In the genomic region with DNA sequence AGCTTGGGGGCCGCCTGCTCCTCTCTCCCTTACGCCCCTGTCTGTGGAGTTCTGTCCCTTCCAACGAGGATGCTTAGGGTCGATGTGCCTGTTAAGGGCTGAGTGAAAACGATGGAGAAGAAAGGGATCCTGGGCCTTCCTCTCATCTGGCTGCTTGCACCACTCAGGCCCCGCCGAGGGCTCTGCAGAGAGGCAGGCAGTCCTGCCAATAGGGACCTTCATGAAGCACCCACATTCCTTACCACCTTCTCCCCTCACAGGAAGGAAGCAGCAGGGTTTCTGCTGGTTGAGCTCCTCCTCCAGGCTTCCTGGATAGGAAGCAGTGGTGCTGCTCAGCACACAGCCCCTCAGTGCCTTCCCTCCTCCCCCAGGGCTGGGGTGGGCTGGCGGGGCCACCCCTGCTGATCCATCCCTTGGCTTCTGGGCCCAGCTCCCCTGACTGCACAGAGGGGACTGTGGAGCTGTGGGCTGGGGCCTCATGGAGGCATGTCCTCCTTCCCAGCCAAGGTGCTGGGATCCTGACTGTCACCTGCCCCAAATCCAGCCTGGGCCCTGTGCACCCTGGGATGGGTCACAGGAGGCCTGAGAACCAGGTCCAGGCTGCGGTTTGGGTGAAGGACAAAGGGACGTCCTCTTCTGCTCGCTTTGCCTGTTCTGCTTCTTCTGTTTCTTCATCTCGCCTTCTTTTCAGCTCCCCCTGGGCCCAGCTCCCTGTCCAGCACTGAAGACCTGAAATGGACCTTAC, we compare ENCODE assay signal across 8 cellular contexts. TPM values are rescaled to one million over a fixed set of nuclear protein-coding genes. Genes with fewer than 3 reads are reported as not detected.
A peak's percentile ranks its signal among the peaks of the same experiment; 100 is the strongest.
DNase-seq lines count a peak whose midpoint lies in the region; ATAC-seq and TF ChIP-seq lines count a peak whose summit lies in the region.
"Had no signal": no experiment of that assay in that cellular context is flagged by ENCODE, and none has a peak within 500 bp of the region (broad histone marks: within the 10 kb centered on the region; RNA-seq: fewer than 3 reads in every experiment).

No MANE protein-coding gene starts in this region.

- H3K9me3 ChIP-seq in DOHH2 (ENCODE audit: control insufficient read depth, insufficient read depth, low read length) (no peaks in the 10 kb centered on the region), H9 (ENCODE audit: control insufficient read depth, low read depth, low read length) (no peaks in the 10 kb centered on the region)

- no peak overlapping the region for H3K18ac ChIP-seq in H9 (ENCODE audit: insufficient read length, low read depth, low read length)

- no peaks in the 10 kb centered on the region; a peak in 1 of 7 replicates for H3K36me3 Mint-ChIP-seq in H9 (ENCODE audit: insufficient read depth in 1 of 3, low read depth in 3 of 3)
- peaks cover 13% of the 10 kb centered on the region for H3K36me3 Mint-ChIP-seq in activated CD4-positive, alpha-beta memory T cell treated with anti-CD3 and anti-CD28 coated beads for 36 hours

- H2BK120ac ChIP-seq in H9 (ENCODE audit: low read depth, low read length, poor library complexity, severe bottlenecking), result no peak overlapping the region

- H3K27ac ChIP-seq in DOHH2 (ENCODE audit: low read depth, low read length) (peak overlapping the region; percentile 84), H9 (ENCODE audit: insufficient read length, low read depth, low read length) (no peak overlapping the region)
- H3K27ac ChIP-seq: parathyroid adenoma had no signal

- no peak overlapping the region for H4K8ac ChIP-seq in H9 (replicated peaks; ENCODE audit: insufficient read length, low read depth, low read length)

- H2BK20ac ChIP-seq in H9 (ENCODE audit: low read depth, low read length, poor library complexity, severe bottlenecking), result no peak overlapping the region

- ATAC-seq in GM18870 (IDR thresholded peaks at IDR 0.05; ENCODE audit: unreplicated experiment) (no peak), GM19467 (IDR thresholded peaks at IDR 0.05; ENCODE audit: unreplicated experiment) (no peak), GM19455 (IDR thresholded peaks at IDR 0.05; ENCODE audit: unreplicated experiment) (no peak)

- peaks cover 59% of the 10 kb centered on the region for H3K79me2 ChIP-seq in DOHH2 (ENCODE audit: control insufficient read depth, low read length)
- H3K79me2 ChIP-seq in H9 (ENCODE audit: insufficient read depth, low read length), result no peaks in the 10 kb centered on the region
- H3K79me2 ChIP-seq: parathyroid adenoma had no signal

- H3F3A ChIP-seq in DOHH2 (ENCODE audit: control insufficient read depth, insufficient read depth), result peaks cover 10% of the 10 kb centered on the region

- H3K27me3 ChIP-seq in DOHH2 (ENCODE audit: control insufficient read depth, low read length) (no peaks in the 10 kb centered on the region), H9 (ENCODE audit: insufficient read depth, low read length) (peaks cover 2% of the 10 kb centered on the region; the same call in 1 of the 2 replicates)

- peaks cover 48% of the 10 kb centered on the region for H3K27me3 Mint-ChIP-seq in H9 (ENCODE audit: low read depth)
- H3K27me3 Mint-ChIP-seq in activated CD4-positive, alpha-beta memory T cell treated with anti-CD3 and anti-CD28 coated beads for 36 hours, result peaks cover 20% of the 10 kb centered on the region

- H3K14ac ChIP-seq in H9 (ENCODE audit: insufficient read depth, low read length), result no peak overlapping the region

- H2BK15ac ChIP-seq in H9 (ENCODE audit: low read depth, low read length), result no peak overlapping the region

- H3K27ac Mint-ChIP-seq in H9, result no peak overlapping the region
- H3K27ac Mint-ChIP-seq in activated CD4-positive, alpha-beta memory T cell treated with anti-CD3 and anti-CD28 coated beads for 36 hours, result peak overlapping the region; percentile 66

- H2AFZ ChIP-seq in H9 (ENCODE audit: low read length), result no peak overlapping the region
- H2AFZ ChIP-seq: parathyroid adenoma had no signal

- H3K9me2 ChIP-seq in DOHH2 (replicated peaks; ENCODE audit: control insufficient read depth, low read length), result no peaks in the 10 kb centered on the region

- DNase-seq in H9, result peak; percentile 23
- peak; percentile 12 for DNase-seq in activated CD4-positive, alpha-beta memory T cell treated with anti-CD3 and anti-CD28 coated beads for 36 hours
- DNase-seq in mesenteric fat pad (ENCODE audit: low spot score), result peak; percentile 83

- no peak overlapping the region for H3K23ac ChIP-seq in H9 (ENCODE audit: insufficient read length, low read depth, low read length)

- no peak overlapping the region for H3K56ac ChIP-seq in H9 (ENCODE audit: insufficient read length, low read depth, low read length)

- H4K20me1 ChIP-seq in DOHH2 (ENCODE audit: control insufficient read depth, insufficient read depth, low read depth, low read length) (no peaks in the 10 kb centered on the region), H9 (ENCODE audit: control insufficient read depth, insufficient read depth, insufficient read length) (no peaks in the 10 kb centered on the region)

- peaks cover 19 to 29% of the 10 kb centered on the region in 2 experiments for H3K4me1 Mint-ChIP-seq in H9
- peaks cover 46% of the 10 kb centered on the region for H3K4me1 Mint-ChIP-seq in activated CD4-positive, alpha-beta memory T cell treated with anti-CD3 and anti-CD28 coated beads for 36 hours (ENCODE audit: low read depth)

- H3K4me3 ChIP-seq in DOHH2 (ENCODE audit: low read length), result peak overlapping the region; percentile 77

- H2BK12ac ChIP-seq in H9 (ENCODE audit: insufficient read length, low read depth, low read length), result no peak overlapping the region

- no peak overlapping the region for H2AK5ac ChIP-seq in H9 (ENCODE audit: insufficient read length, low read length)

- H3K23me2 ChIP-seq in H9 (ENCODE audit: insufficient read length, low read depth, low read length, poor library complexity, severe bottlenecking), result peaks cover 5% of the 10 kb centered on the region

- no peak overlapping the region for H3T11ph ChIP-seq in H9 (ENCODE audit: low read length)

- intact Hi-C loops in activated CD4-positive, alpha-beta memory T cell treated with anti-CD3 and anti-CD28 coated beads for 36 hours (cut with micrococcal nuclease), result no loop called here

- H4K5ac ChIP-seq in H9 (ENCODE audit: insufficient read length, low read depth, low read length), result no peak overlapping the region

- no CpG with 5 or more reads among the region's 12 CpGs for WGBS in H9 (ENCODE audit: extremely low coverage, insufficient read length, low lambda C conversion rate)

- peaks cover 98% of the 10 kb centered on the region for H3K4me1 ChIP-seq in DOHH2 (ENCODE audit: control insufficient read depth, low read length)
- H3K4me1 ChIP-seq in H9 (ENCODE audit: insufficient read depth, low read length), result no peaks in the 10 kb centered on the region
- H3K4me1 ChIP-seq: parathyroid adenoma had no signal

- no peak overlapping the region for H3K4ac ChIP-seq in H9 (ENCODE audit: low read depth, low read length)

- no peak overlapping the region for H4K91ac ChIP-seq in H9 (ENCODE audit: insufficient read length, low read depth, low read length)

- H3K79me1 ChIP-seq in H9 (ENCODE audit: insufficient read depth, low read depth, low read length, poor library complexity, severe bottlenecking), result no peaks in the 10 kb centered on the region

- peak overlapping the region in 1 of 2 experiments; percentile 11; a peak in 1 of 5 replicates for H3K4me3 Mint-ChIP-seq in H9
- H3K4me3 Mint-ChIP-seq in activated CD4-positive, alpha-beta memory T cell treated with anti-CD3 and anti-CD28 coated beads for 36 hours, result peak overlapping the region; percentile 24

- CTCF ChIA-PET in activated CD4-positive, alpha-beta memory T cell treated with anti-CD3 and anti-CD28 coated beads for 36 hours (lab: Charles Lee), result interaction anchor here (1.1 to 1.3 kb wide), 2 partner anchors 55 to 75 kb away, joined by 3 read pairs; no protein-coding TSS in a partner anchor

- H3K9me3 Mint-ChIP-seq in H9, result no peaks in the 10 kb centered on the region
- no peaks in the 10 kb centered on the region for H3K9me3 Mint-ChIP-seq in activated CD4-positive, alpha-beta memory T cell treated with anti-CD3 and anti-CD28 coated beads for 36 hours

- H2BK5ac ChIP-seq in H9 (ENCODE audit: insufficient read length, low read length), result no peak overlapping the region

- H3K9ac ChIP-seq in H9 (ENCODE audit: extremely low read depth, insufficient read length, low read length), result no peak overlapping the region
- H3K9ac ChIP-seq: parathyroid adenoma had no signal

- H3K4me2 ChIP-seq in DOHH2 (ENCODE audit: low read length) (peak overlapping the region; percentile 97), H9 (ENCODE audit: insufficient read depth, insufficient read length, low read length) (no peak overlapping the region)

- peaks cover 69% of the 10 kb centered on the region for H3K36me3 ChIP-seq in DOHH2 (ENCODE audit: control insufficient read depth, low read length)

- POLR2A ChIA-PET in activated CD4-positive, alpha-beta memory T cell treated with anti-CD3 and anti-CD28 coated beads for 36 hours (lab: Charles Lee), result interaction anchor here (1.0 kb wide), 1 partner anchor 39 kb away, joined by 4 read pairs; no protein-coding TSS in a partner anchor

- no peak for TF ChIP-seq CTCF in DOHH2 (IDR thresholded peaks at IDR 0.05; ENCODE audit: low read depth, low read length, poor library complexity, severe bottlenecking)
- no peak for TF ChIP-seq CTCF in H9 (conservative IDR thresholded peaks at IDR 0.05)

RNA-seq across cellular contexts. Expression of a gene that starts 50.5 kb away (rescaled TPM):
- total RNA-seq in H9 (2021) (1.7 and 2.2 TPM in 2 replicates), mesenteric fat pad (4.5 TPM)
- 10 to 100 TPM; 16.7 to 16.8 TPM for total RNA-seq in activated CD4-positive, alpha-beta memory T cell treated with anti-CD3 and anti-CD28 coated beads for 36 hours

Comparison
In these comparisons a context has a peak if more than half of its experiments do, and no peak if none do; other contexts are left out.
1. DNase-seq: peak in every context shown above with its lines; median percentile 83 in mesenteric fat pad; 23 in H9; 12 in activated CD4-positive, alpha-beta memory T cell treated with anti-CD3 and anti-CD28 coated beads for 36 hours.